In genomic region chr16:56993204-56993603, GRCh38 we compare ENCODE assay signal across 20 cellular contexts. TPM values are rescaled to one million over a fixed set of nuclear protein-coding genes. Genes with fewer than 3 reads are reported as not detected.
DNase-seq lines count a peak whose midpoint lies in the region; ATAC-seq and TF ChIP-seq lines count a peak whose summit lies in the region.
"Had no signal": no experiment of that assay in that cellular context is flagged by ENCODE, and none has a peak within 500 bp of the region (broad histone marks: within the 10 kb centered on the region; RNA-seq: fewer than 3 reads in every experiment).

No MANE protein-coding gene starts in this region.

- peak overlapping the region; percentile 83 for H3K4me3 Mint-ChIP-seq in CD4-positive, alpha-beta T cell
- peak overlapping the region; percentile 90 for H3K4me3 Mint-ChIP-seq in activated T-helper 17 cell treated with anti-CD3 and anti-CD28 coated beads, Interleukin-2, amount 50 U/mL, for 72 hours
- H3K4me3 Mint-ChIP-seq in immature natural killer cell, result peak overlapping the region; percentile 52 to 72 (median 58)

- H3K4me3 ChIP-seq in HEK293 (ENCODE audit: low read depth, low read length), result no peak overlapping the region
- H3K4me3 ChIP-seq: ascending aorta, BLaER1, thyroid gland had no signal

- peaks cover 81% of the 10 kb centered on the region for H3K36me3 Mint-ChIP-seq in CD4-positive, alpha-beta T cell (ENCODE audit: low read depth)
- H3K36me3 Mint-ChIP-seq in activated T-helper 17 cell treated with anti-CD3 and anti-CD28 coated beads, Interleukin-2, amount 50 U/mL, for 72 hours (ENCODE audit: low read depth), result peaks cover 94% of the 10 kb centered on the region
- H3K36me3 Mint-ChIP-seq in immature natural killer cell, result peaks cover 13 to 32% (median 16%) of the 10 kb centered on the region in 3 donors

- POLR2A ChIA-PET in CD4-positive, alpha-beta T cell (lab: Charles Lee), result interaction anchor here (1.0 to 2.2 kb wide), 5 partner anchors 14 to 47 kb away, joined by 4 to 11 read pairs (median 6); no protein-coding TSS in a partner anchor
- POLR2A ChIA-PET in HEK293 (lab: Yijun Ruan, JAX), result interaction anchor here (0.7 kb wide), 1 partner anchor 48 kb away, joined by 3 read pairs; no protein-coding TSS in a partner anchor

- peaks cover 91% of the 10 kb centered on the region for H3K4me1 Mint-ChIP-seq in CD4-positive, alpha-beta T cell (ENCODE audit: low read depth)
- peaks cover 36% of the 10 kb centered on the region for H3K4me1 Mint-ChIP-seq in activated T-helper 17 cell treated with anti-CD3 and anti-CD28 coated beads, Interleukin-2, amount 50 U/mL, for 72 hours
- H3K4me1 Mint-ChIP-seq in immature natural killer cell, result peaks cover 90 to 96% of the 10 kb centered on the region in 2 donors

- peaks cover 4% of the 10 kb centered on the region; the same call in 1 of the 2 replicates for H3K4me1 ChIP-seq in HEK293 (ENCODE audit: control insufficient read depth, insufficient read depth, low read length)

- no peaks in the 10 kb centered on the region for H3K27me3 Mint-ChIP-seq in CD4-positive, alpha-beta T cell
- H3K27me3 Mint-ChIP-seq in activated T-helper 17 cell treated with anti-CD3 and anti-CD28 coated beads, Interleukin-2, amount 50 U/mL, for 72 hours, result no peaks in the 10 kb centered on the region
- H3K27me3 Mint-ChIP-seq in immature natural killer cell (ENCODE audit: low read depth in 3 of 3), result peaks cover 2 to 9% (median 4%) of the 10 kb centered on the region in 3 donors

- peak overlapping the region; percentile 18 for H3K27ac ChIP-seq in CD4-positive, alpha-beta T cell (ENCODE audit: low read depth, low read length)
- H3K27ac ChIP-seq in HEK293 (ENCODE audit: extremely low read depth, low read depth, low read length), result no peak overlapping the region
- H3K27ac ChIP-seq: ascending aorta, BLaER1, KMS-11, thyroid gland had no signal

- no peaks in the 10 kb centered on the region for H3K36me3 ChIP-seq in HEK293 (ENCODE audit: control insufficient read depth in 2 of 2, insufficient read depth in 1 of 2, low read length in 2 of 2)
- H3K36me3 ChIP-seq: ascending aorta, BLaER1, thyroid gland had no signal

- H3K27ac Mint-ChIP-seq in CD4-positive, alpha-beta T cell, result peak overlapping the region; percentile 96
- peak overlapping the region; percentile 95 for H3K27ac Mint-ChIP-seq in activated T-helper 17 cell treated with anti-CD3 and anti-CD28 coated beads, Interleukin-2, amount 50 U/mL, for 72 hours
- peak overlapping the region; percentile 68 to 97 (median 84) for H3K27ac Mint-ChIP-seq in immature natural killer cell

- H3K9me3 Mint-ChIP-seq in CD4-positive, alpha-beta T cell, result no peaks in the 10 kb centered on the region
- H3K9me3 Mint-ChIP-seq in activated T-helper 17 cell treated with anti-CD3 and anti-CD28 coated beads, Interleukin-2, amount 50 U/mL, for 72 hours, result no peaks in the 10 kb centered on the region
- no peaks in the 10 kb centered on the region for H3K9me3 Mint-ChIP-seq in immature natural killer cell

- CTCF ChIA-PET in CD4-positive, alpha-beta T cell (lab: Charles Lee), result interaction anchor here (0.6 to 4.2 kb wide), 3 partner anchors 14 to 49 kb away, joined by 3 to 11 read pairs (median 3); no protein-coding TSS in a partner anchor
- CTCF ChIA-PET in HEK293 (lab: Yijun Ruan, JAX), result interaction anchor here (1.2 kb wide), 1 partner anchor 29 kb away, joined by 3 read pairs; no protein-coding TSS in a partner anchor

- no peak for DNase-seq in CD4-positive, alpha-beta T cell
- DNase-seq in immature natural killer cell (no peak), LoVo (ENCODE audit: low spot score) (no peak), dedifferentiated amniotic fluid mesenchymal stem cell (ENCODE audit: extremely low spot score) (no peak), HPDE6-E6E7 (ENCODE audit: extremely low spot score) (no peak)
- DNase-seq: cortex of kidney; DMS79 treated with DMSO at 0.1 percent for 48 hours; kidney glomerular epithelial cell; NCI-H1930; NCI-H510A treated with DMSO at 0.1 percent for 48 hours; PC-3; stimulated activated CD4-positive, alpha-beta T cell treated with anti-CD3 and anti-CD28 coated beads, Interleukin-2, amount 100 ng/mL, for 24 hours; thyroid gland had no signal

- H3K9me3 ChIP-seq in CD4-positive, alpha-beta T cell (ENCODE audit: control insufficient read depth, low read length), result no peaks in the 10 kb centered on the region
- H3K9me3 ChIP-seq in HEK293 (ENCODE audit: control insufficient read depth, insufficient read depth, low read depth, low read length), result no peaks in the 10 kb centered on the region
- H3K9me3 ChIP-seq: ascending aorta, BLaER1, thyroid gland had no signal

- no peak for TF ChIP-seq CTCF in CD4-positive, alpha-beta T cell (IDR thresholded peaks at IDR 0.05)
- no peak for TF ChIP-seq CTCF in HEK293 (tag by site-specific recombination; IDR thresholded peaks at IDR 0.05)

- ATAC-seq in CD4-positive, alpha-beta T cell (ENCODE audit: poor library complexity), result no peak
- no peak for ATAC-seq in activated T-helper 17 cell treated with anti-CD3 and anti-CD28 coated beads, Interleukin-2, amount 50 U/mL, for 72 hours (replicated peaks)
- ATAC-seq: esophagus mucosa, PC-3, sciatic nerve had no signal

- no peaks in the 10 kb centered on the region for H3K27me3 ChIP-seq in CD4-positive, alpha-beta T cell (ENCODE audit: control insufficient read depth, insufficient read depth, low read length)
- H3K27me3 ChIP-seq: ascending aorta, BLaER1, thyroid gland had no signal

- intact Hi-C loops in CD4-positive, alpha-beta T cell (cut with DNase I, micrococcal nuclease), result loop anchor here in 1 of 2 experiments (5.0 kb wide), 2 partner anchors 34 to 61 kb away; partner anchors contain the start of gene HERPUD1

TF ChIP-seq in HEK293, 187 proteins besides CTCF, POLR2A, EP300 and RAD21 (continues in another document):
- TF ChIP-seq ZBTB10 (tag by site-specific recombination; IDR thresholded peaks at IDR 0.05) (no peak), ZNF221 (tag by site-specific recombination; IDR thresholded peaks at IDR 0.05; ENCODE audit: borderline replicate concordance) (no peak), ZNF274 (IDR thresholded peaks at IDR 0.05; ENCODE audit: low read length) (no peak), ZNF274 (tag by site-specific recombination; IDR thresholded peaks at IDR 0.05; ENCODE audit: borderline replicate concordance) (no peak), ZNF112 (tag by site-specific recombination; IDR thresholded peaks at IDR 0.05) (no peak), ZNF423 (tag by site-specific recombination; IDR thresholded peaks at IDR 0.05) (no peak), ZNF433 (tag by site-specific recombination; IDR thresholded peaks at IDR 0.05; ENCODE audit: low read depth) (no peak), ZXDB (tag by site-specific recombination; IDR thresholded peaks at IDR 0.05) (no peak), ZSCAN30 (tag by site-specific recombination; IDR thresholded peaks at IDR 0.05) (no peak), ZNF670 (tag by site-specific recombination; IDR thresholded peaks at IDR 0.05; ENCODE audit: low read depth) (no peak)
- TF ChIP-seq, protein P1, sequence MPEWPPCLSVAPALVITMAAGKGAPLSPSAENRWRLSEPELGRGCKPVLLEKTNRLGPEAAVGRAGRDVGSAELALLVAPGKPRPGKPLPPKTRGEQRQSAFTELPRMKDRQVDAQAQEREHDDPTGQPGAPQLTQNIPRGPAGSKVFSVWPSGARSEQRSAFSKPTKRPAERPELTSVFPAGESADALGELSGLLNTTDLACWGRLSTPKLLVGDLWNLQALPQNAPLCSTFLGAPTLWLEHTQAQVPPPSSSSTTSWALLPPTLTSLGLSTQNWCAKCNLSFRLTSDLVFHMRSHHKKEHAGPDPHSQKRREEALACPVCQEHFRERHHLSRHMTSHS (tag by site-specific recombination; IDR thresholded peaks at IDR 0.05), result no peak
- TF ChIP-seq, protein P2, sequence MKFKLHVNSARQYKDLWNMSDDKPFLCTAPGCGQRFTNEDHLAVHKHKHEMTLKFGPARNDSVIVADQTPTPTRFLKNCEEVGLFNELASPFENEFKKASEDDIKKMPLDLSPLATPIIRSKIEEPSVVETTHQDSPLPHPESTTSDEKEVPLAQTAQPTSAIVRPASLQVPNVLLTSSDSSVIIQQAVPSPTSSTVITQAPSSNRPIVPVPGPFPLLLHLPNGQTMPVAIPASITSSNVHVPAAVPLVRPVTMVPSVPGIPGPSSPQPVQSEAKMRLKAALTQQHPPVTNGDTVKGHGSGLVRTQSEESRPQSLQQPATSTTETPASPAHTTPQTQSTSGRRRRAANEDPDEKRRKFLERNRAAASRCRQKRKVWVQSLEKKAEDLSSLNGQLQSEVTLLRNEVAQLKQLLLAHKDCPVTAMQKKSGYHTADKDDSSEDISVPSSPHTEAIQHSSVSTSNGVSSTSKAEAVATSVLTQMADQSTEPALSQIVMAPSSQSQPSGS (tag by site-specific recombination; IDR thresholded peaks at IDR 0.05; ENCODE audit: low read depth), result no peak

RNA-seq across cellular contexts. Expression of gene NLRC5, which starts 3.8 kb away (rescaled TPM):
- 100 to 1,000 TPM; 424 to 434 TPM for total RNA-seq in CD4-positive, alpha-beta T cell
- 100 to 1,000 TPM; 182 to 219 TPM for total RNA-seq in activated T-helper 17 cell treated with anti-CD3 and anti-CD28 coated beads, Interleukin-2, amount 50 U/mL, for 72 hours
- 100 to 1,000 TPM in 1 of 3 donors, 10 to 100 TPM in 2; 18.2 to 151 (median 32.8) TPM for polyA plus RNA-seq in immature natural killer cell

RNA-seq across cellular contexts. Expression of gene CETP, which starts 31.5 kb away (rescaled TPM):
- not detected for total RNA-seq in CD4-positive, alpha-beta T cell
- total RNA-seq in activated T-helper 17 cell treated with anti-CD3 and anti-CD28 coated beads, Interleukin-2, amount 50 U/mL, for 72 hours, result not detected
- polyA plus RNA-seq in immature natural killer cell, result under 1 TPM in 1 of 3 donors, not detected in 2; 0.22 TPM
- total RNA-seq: ascending aorta, esophagus mucosa, PC-3 had no signal
